Comparison of ENCODE assay signal across 17 cellular contexts in the genomic region with DNA sequence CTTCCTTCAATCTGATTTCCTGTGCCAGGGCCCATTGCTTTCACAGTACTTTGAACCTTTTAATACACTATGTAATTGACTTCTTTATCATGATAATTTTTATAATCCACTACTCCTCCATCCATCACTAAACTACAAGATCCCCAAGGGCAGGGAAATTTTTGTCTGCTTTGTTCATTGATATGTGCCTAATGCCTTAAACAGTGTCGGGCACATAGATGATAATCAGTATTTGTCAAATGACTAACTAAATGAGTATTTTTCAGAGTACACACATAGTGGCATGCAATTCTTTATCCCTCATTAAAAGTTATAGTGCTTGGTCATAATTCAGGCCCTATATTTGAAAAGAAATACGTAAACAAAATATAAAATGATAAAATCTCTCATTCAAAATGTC. TPM values are rescaled to one million over a fixed set of nuclear protein-coding genes. Genes with fewer than 3 reads are reported as not detected.
A peak's percentile ranks its signal among the peaks of the same experiment; 100 is the strongest.
DNase-seq lines count a peak whose midpoint lies in the region; ATAC-seq and TF ChIP-seq lines count a peak whose summit lies in the region.
"Had no signal": no experiment of that assay in that cellular context is flagged by ENCODE, and none has a peak within 500 bp of the region (broad histone marks: within the 10 kb centered on the region; RNA-seq: fewer than 3 reads in every experiment).

No MANE protein-coding gene starts in this region.

- no peak overlapping the region for H3K23ac ChIP-seq in H9 (ENCODE audit: insufficient read length, low read depth, low read length)

- H3K27me3 ChIP-seq in H9 (ENCODE audit: insufficient read depth, low read length), result no peaks in the 10 kb centered on the region
- no peaks in the 10 kb centered on the region for H3K27me3 ChIP-seq in OCI-LY3 (ENCODE audit: low read depth, low read length)
- H3K27me3 ChIP-seq: MG63 had no signal

- H3K79me2 ChIP-seq in H9 (ENCODE audit: insufficient read depth, low read length) (no peaks in the 10 kb centered on the region), OCI-LY3 (ENCODE audit: low read length) (no peaks in the 10 kb centered on the region)

- H2BK20ac ChIP-seq in H9 (ENCODE audit: low read depth, low read length, poor library complexity, severe bottlenecking), result no peak overlapping the region

- whole genome bisulfite sequencing in H9 (ENCODE audit: extremely low coverage, insufficient read length, low lambda C conversion rate), result no CpG with 5 or more reads among the region's 2 CpGs

- no peak overlapping the region for H3K18ac ChIP-seq in H9 (ENCODE audit: insufficient read length, low read depth, low read length)

- H3K4me1 Mint-ChIP-seq in H9 (peaks cover 12% of the 10 kb centered on the region in 2 experiments), T-helper 17 cell (peaks cover 11% of the 10 kb centered on the region)

- H3K4me3 ChIP-seq in OCI-LY3 (ENCODE audit: low read length), result peak overlapping the region; percentile 47; the same call in 1 of the 2 replicates
- H3K4me3 ChIP-seq: MG63, SJSA1 had no signal

- no peak overlapping the region for H2BK120ac ChIP-seq in H9 (ENCODE audit: low read depth, low read length, poor library complexity, severe bottlenecking)

- H4K20me1 ChIP-seq in H9 (ENCODE audit: control insufficient read depth, insufficient read depth, insufficient read length) (no peaks in the 10 kb centered on the region), OCI-LY3 (ENCODE audit: insufficient read depth, low read length) (no peaks in the 10 kb centered on the region)

- TF ChIP-seq CTCF in H9 (conservative IDR thresholded peaks at IDR 0.05) (no peak), OCI-LY3 (IDR thresholded peaks at IDR 0.05; ENCODE audit: low read depth, low read length) (no peak)

- H4K91ac ChIP-seq in H9 (ENCODE audit: insufficient read length, low read depth, low read length), result no peak overlapping the region

- H3K27me3 Mint-ChIP-seq in H9 (ENCODE audit: low read depth) (peaks cover 35% of the 10 kb centered on the region), T-helper 17 cell (peaks cover 11% of the 10 kb centered on the region)
- H3K27me3 Mint-ChIP-seq: B cell, T-cell had no signal

- no peaks in the 10 kb centered on the region for H3K23me2 ChIP-seq in H9 (ENCODE audit: insufficient read length, low read depth, low read length, poor library complexity, severe bottlenecking)

- H4K5ac ChIP-seq in H9 (ENCODE audit: insufficient read length, low read depth, low read length), result no peak overlapping the region

- H3K36me3 Mint-ChIP-seq in H9 (ENCODE audit: insufficient read depth in 1 of 3, low read depth in 3 of 3) (peaks cover 0 to 1% (median 0%) of the 10 kb centered on the region in 3 experiments; a peak in 1 of 7 replicates), T-helper 17 cell (ENCODE audit: low read depth) (no peaks in the 10 kb centered on the region)
- H3K36me3 Mint-ChIP-seq: CD8-positive, alpha-beta T cell; T-cell had no signal

- no peak overlapping the region for H2BK12ac ChIP-seq in H9 (ENCODE audit: insufficient read length, low read depth, low read length)

- H2BK15ac ChIP-seq in H9 (ENCODE audit: low read depth, low read length), result no peak overlapping the region

- H3K4me2 ChIP-seq in H9 (ENCODE audit: insufficient read depth, insufficient read length, low read length) (no peak overlapping the region), OCI-LY3 (ENCODE audit: low read length) (peak overlapping the region; percentile 75)

- no peak overlapping the region for H3K14ac ChIP-seq in H9 (ENCODE audit: insufficient read depth, low read length)

- H2AFZ ChIP-seq in H9 (ENCODE audit: low read length) (no peak overlapping the region), OCI-LY3 (ENCODE audit: low read depth, low read length) (peak overlapping the region; percentile 73)

- no peaks in the 10 kb centered on the region for H3K9me3 Mint-ChIP-seq in H9
- H3K9me3 Mint-ChIP-seq: CD8-positive, alpha-beta T cell; T-cell had no signal

- ATAC-seq in T-helper 17 cell (no peak), HG03175 (IDR thresholded peaks at IDR 0.05; ENCODE audit: unreplicated experiment) (no peak), GM18498 (IDR thresholded peaks at IDR 0.05; ENCODE audit: unreplicated experiment) (no peak)
- ATAC-seq: T-cell had no signal

- no peak overlapping the region for H3K4ac ChIP-seq in H9 (ENCODE audit: low read depth, low read length)

- H3T11ph ChIP-seq in H9 (ENCODE audit: low read length), result no peak overlapping the region

- no peaks in the 10 kb centered on the region for H3K36me3 ChIP-seq in OCI-LY3 (replicated peaks; ENCODE audit: low read depth, low read length)
- H3K36me3 ChIP-seq: MG63, SJSA1 had no signal

- H2BK5ac ChIP-seq in H9 (ENCODE audit: insufficient read length, low read length), result no peak overlapping the region

- no peak overlapping the region for H3K4me3 Mint-ChIP-seq in H9
- H3K4me3 Mint-ChIP-seq in T-helper 17 cell, result no peak overlapping the region
- H3K4me3 Mint-ChIP-seq: B cell; CD8-positive, alpha-beta T cell; T-cell had no signal

- H2AK5ac ChIP-seq in H9 (ENCODE audit: insufficient read length, low read length), result no peak overlapping the region

- H3K4me1 ChIP-seq in H9 (ENCODE audit: insufficient read depth, low read length), result no peaks in the 10 kb centered on the region; the same call in 1 of the 2 replicates
- H3K4me1 ChIP-seq in OCI-LY3 (ENCODE audit: low read length), result peaks cover 60% of the 10 kb centered on the region
- H3K4me1 ChIP-seq: SJSA1 had no signal

- H3K9me3 ChIP-seq in H9 (ENCODE audit: control insufficient read depth, low read depth, low read length) (no peaks in the 10 kb centered on the region), OCI-LY3 (ENCODE audit: insufficient read depth, low read length) (no peaks in the 10 kb centered on the region), T-helper 17 cell (ENCODE audit: control insufficient read depth, low read length, poor library complexity, severe bottlenecking) (no peaks in the 10 kb centered on the region)
- H3K9me3 ChIP-seq: Caco-2, MG63, SJSA1 had no signal

- H3K79me1 ChIP-seq in H9 (ENCODE audit: insufficient read depth, low read depth, low read length, poor library complexity, severe bottlenecking), result no peaks in the 10 kb centered on the region

- H4K8ac ChIP-seq in H9 (replicated peaks; ENCODE audit: insufficient read length, low read depth, low read length), result no peak overlapping the region

- H3K56ac ChIP-seq in H9 (ENCODE audit: insufficient read length, low read depth, low read length), result no peak overlapping the region

- H3K9ac ChIP-seq in H9 (ENCODE audit: extremely low read depth, insufficient read length, low read length) (no peak overlapping the region), OCI-LY3 (ENCODE audit: low read length) (peak overlapping the region; percentile 82)

- DNase-seq in H9 (no peak), T-helper 17 cell (no peak), NCI-H1694 treated with DMSO at 0.1 percent for 48 hours (lab: John Stamatoyannopoulos, UW) (no peak), DMS79 treated with DMSO at 0.1 percent for 48 hours (lab: John Stamatoyannopoulos, UW) (no peak)
- DNase-seq: MG63, NCI-H226, NCI-H510A, Right ventricle myocardium superior had no signal

- peak overlapping the region in 2 of 3 experiments; percentile 13 to 45; a peak in 2 of 7 replicates for H3K27ac Mint-ChIP-seq in H9
- H3K27ac Mint-ChIP-seq in T-helper 17 cell, result peak overlapping the region; percentile 75
- H3K27ac Mint-ChIP-seq: B cell; CD8-positive, alpha-beta T cell; T-cell had no signal

- H3K27ac ChIP-seq in H9 (ENCODE audit: insufficient read length, low read depth, low read length), result no peak overlapping the region
- H3K27ac ChIP-seq in OCI-LY3 (ENCODE audit: low read length), result peak overlapping the region; percentile 98
- H3K27ac ChIP-seq: C4-2B, SJSA1 had no signal

RNA-seq across cellular contexts. Expression of gene STAMBP, which starts 5.3 kb away (rescaled TPM):
- total RNA-seq in H9 (2021), result 45.2 and 45.5 TPM in 2 replicates
- total RNA-seq in T-helper 17 cell, result 10 to 100 TPM; 22.1 to 25.3 TPM

RNA-seq across cellular contexts. Expression of gene C2orf78, which starts 39.4 kb away (rescaled TPM):
- total RNA-seq in H9 (2021), result 0.07 and 0.09 TPM in 2 replicates
- not detected for total RNA-seq in T-helper 17 cell
- total RNA-seq: B cell; Caco-2; CD8-positive, alpha-beta T cell; Right ventricle myocardium superior; T-cell had no signal

RNA-seq across cellular contexts. Expression of gene DUSP11, which starts 43.5 kb away (rescaled TPM):
- total RNA-seq in H9 (2021) (21.4 and 22.8 TPM in 2 replicates), T-helper 17 cell (10 to 100 TPM; 35.6 to 44.9 TPM)
